9 cellular contexts compared by ENCODE assay signal in genomic region chr2:73630662-73631266, GRCh38. TPM values are rescaled to one million over a fixed set of nuclear protein-coding genes. Genes with fewer than 3 reads are reported as not detected.
DNase-seq lines count a peak whose midpoint lies in the region; ATAC-seq, FAIRE-seq and TF ChIP-seq lines count a peak whose summit lies in the region.
"Not testable (repeated sequence)": the region's sequence is repeated elsewhere in the genome, so short reads cannot be mapped to it uniquely, and the experiment has no call there.
"Had no signal": no experiment of that assay in that cellular context is flagged by ENCODE, and none has a peak within 500 bp of the region (broad histone marks: within the 10 kb centered on the region; RNA-seq: fewer than 3 reads in every experiment).

No MANE protein-coding gene starts in this region.

- TF ChIP-seq CTCF in GM10266 (IDR thresholded peaks at IDR 0.05; ENCODE audit: control insufficient read depth, insufficient read depth, low read depth, missing control alignments) (peak; percentile 35), KMS-11 (conservative IDR thresholded peaks at IDR 0.05; ENCODE audit: low read depth, low read length) (peak; percentile 85), astrocyte of the spinal cord (IDR thresholded peaks at IDR 0.05; ENCODE audit: low read depth, low read length) (peak; percentile 61)

- not testable (repeated sequence) for H3K4me3 ChIP-seq in KMS-11 (IDR thresholded peaks at IDR 0.05; ENCODE audit: insufficient read depth, low read depth, low read length); astrocyte of the spinal cord (ENCODE audit: low read depth, low read length); naive thymus-derived CD4-positive, alpha-beta T cell (ENCODE audit: low read length)

- CTCF ChIA-PET in naive thymus-derived CD4-positive, alpha-beta T cell (lab: Charles Lee) = not testable (repeated sequence)

- not testable (repeated sequence) for H3K4me2 ChIP-seq in KMS-11

- not testable (repeated sequence) for H3K4me1 ChIP-seq in KMS-11 (ENCODE audit: low read depth, poor library complexity, severe bottlenecking); naive thymus-derived CD4-positive, alpha-beta T cell (ENCODE audit: control insufficient read depth in 2 of 2, insufficient read depth in 2 of 2, low read length in 2 of 2)

- H3K27ac Mint-ChIP-seq in naive thymus-derived CD4-positive, alpha-beta T cell = not testable (repeated sequence)

- H3K79me2 ChIP-seq in KMS-11 (ENCODE audit: insufficient read depth, low read depth) = not testable (repeated sequence)

- not testable (repeated sequence) for H3K36me3 ChIP-seq in KMS-11 (ENCODE audit: insufficient read depth); naive thymus-derived CD4-positive, alpha-beta T cell (ENCODE audit: control insufficient read depth in 2 of 3, insufficient read depth in 3 of 3, low read length in 3 of 3)

- POLR2A ChIA-PET in naive thymus-derived CD4-positive, alpha-beta T cell (lab: Charles Lee) = not testable (repeated sequence)

- FAIRE-seq in H54 (lab: Jason Lieb, UNC) = peak; percentile 87

- not testable (repeated sequence) for H2AFZ ChIP-seq in KMS-11 (ENCODE audit: low read depth)

- H3K9me3 ChIP-seq in naive thymus-derived CD4-positive, alpha-beta T cell (ENCODE audit: control insufficient read depth in 2 of 3, low read length in 3 of 3) = not testable (repeated sequence)

- in situ Hi-C loops in astrocyte of the spinal cord (cut with HindIII; ENCODE audit: low sequenced_read_pairs) = not testable (repeated sequence)

- intact Hi-C loops in Right ventricle myocardium inferior (cut with DNase I); naive thymus-derived CD4-positive, alpha-beta T cell (cut with micrococcal nuclease): not testable (repeated sequence)

- not testable (repeated sequence) for H3K27ac ChIP-seq in KMS-11; naive thymus-derived CD4-positive, alpha-beta T cell (ENCODE audit: low read depth, low read length)

- not testable (repeated sequence) for DNase-seq in GM10266 (ENCODE audit: extremely low spot score); H54 (ENCODE audit: insufficient read length, low spot score); astrocyte of the spinal cord (ENCODE audit: low read depth, low spot score); Right ventricle myocardium inferior (ENCODE audit: missing footprints)
- peak in 1 of 9 donors; percentile 8 for DNase-seq in naive thymus-derived CD4-positive, alpha-beta T cell

- H3K36me3 Mint-ChIP-seq in naive thymus-derived CD4-positive, alpha-beta T cell = peaks cover 0 to 20% (median 15%) of the 10 kb centered on the region in 5 donors

- ATAC-seq in SK-N-SH treated with all-trans-retinoic acid at 6 μM for 48 hours (peak; percentile 96), Right ventricle myocardium inferior (peak; percentile 46)
- ATAC-seq in naive thymus-derived CD4-positive, alpha-beta T cell = peak; percentile 73

- H3K9me3 Mint-ChIP-seq in naive thymus-derived CD4-positive, alpha-beta T cell = peaks cover 0 to 25% (median 5%) of the 10 kb centered on the region in 11 donors

- H3K4me3 Mint-ChIP-seq in naive thymus-derived CD4-positive, alpha-beta T cell = not testable (repeated sequence)

- H3K27me3 Mint-ChIP-seq in naive thymus-derived CD4-positive, alpha-beta T cell = not testable (repeated sequence)

- not testable (repeated sequence) for H3K4me1 Mint-ChIP-seq in naive thymus-derived CD4-positive, alpha-beta T cell

- H3K9ac ChIP-seq in KMS-11 = not testable (repeated sequence)

- not testable (repeated sequence) for H3K27me3 ChIP-seq in KMS-11 (ENCODE audit: insufficient read depth, low read depth); naive thymus-derived CD4-positive, alpha-beta T cell (ENCODE audit: control insufficient read depth in 2 of 2, insufficient read depth in 2 of 2, low read length in 2 of 2)

- TF ChIP-seq POLR2A in H54 (IDR thresholded peaks at IDR 0.05; ENCODE audit: low read depth, low read length) = not testable (repeated sequence)

- not testable (repeated sequence) for H4K20me1 ChIP-seq in KMS-11 (ENCODE audit: insufficient read depth)

RNA-seq across cellular contexts. Expression of gene NAT8, which starts 11.5 kb away (rescaled TPM):
- total RNA-seq in Right ventricle myocardium inferior = not detected
- total RNA-seq in naive thymus-derived CD4-positive, alpha-beta T cell = not detected
- polyA plus RNA-seq in naive thymus-derived CD4-positive, alpha-beta T cell = not detected
- total RNA-seq: LHCN-M2, vagina had no signal

Comparison
In these comparisons a context has a peak if more than half of its experiments do, and no peak if none do; other contexts are left out.
1. CTCF ChIP-seq: peak in every context shown above with its lines; median percentile 85 in KMS-11; 61 in astrocyte of the spinal cord; 35 in GM10266.
2. ATAC-seq: peak in every context shown above with its lines; median percentile 96 in SK-N-SH treated with all-trans-retinoic acid at 6 μM for 48 hours; 73 in naive thymus-derived CD4-positive, alpha-beta T cell; 46 in Right ventricle myocardium inferior.